In the genomic region with DNA sequence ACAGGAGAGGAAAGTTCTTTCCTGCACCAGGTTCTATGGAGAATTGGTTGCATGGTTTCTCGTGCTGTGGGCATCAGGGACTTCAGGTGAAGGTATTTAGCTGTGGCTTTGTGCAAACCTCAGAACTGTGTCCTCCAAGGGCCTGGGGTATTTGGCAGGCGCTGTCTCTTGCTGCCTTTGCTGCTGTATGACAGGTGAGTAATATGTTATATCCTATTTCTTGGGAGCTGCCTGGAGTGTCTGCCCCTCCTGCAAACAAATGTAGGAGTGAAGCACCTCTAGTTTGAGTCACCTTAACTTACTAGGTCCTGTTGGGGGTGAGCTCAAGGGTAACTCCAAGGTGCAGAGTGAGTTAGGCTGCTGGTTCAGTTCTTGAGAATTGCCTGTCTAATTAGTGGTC, we compare ENCODE assay signal across 1 cellular context.
A peak's percentile ranks its signal among the peaks of the same experiment; 100 is the strongest.
TF ChIP-seq lines count a peak whose summit lies in the region.

No MANE protein-coding gene starts in this region.

TF ChIP-seq in K562, 482 proteins besides CTCF, POLR2A, EP300 and RAD21 (continued from another document):
- TF ChIP-seq, protein P1, sequence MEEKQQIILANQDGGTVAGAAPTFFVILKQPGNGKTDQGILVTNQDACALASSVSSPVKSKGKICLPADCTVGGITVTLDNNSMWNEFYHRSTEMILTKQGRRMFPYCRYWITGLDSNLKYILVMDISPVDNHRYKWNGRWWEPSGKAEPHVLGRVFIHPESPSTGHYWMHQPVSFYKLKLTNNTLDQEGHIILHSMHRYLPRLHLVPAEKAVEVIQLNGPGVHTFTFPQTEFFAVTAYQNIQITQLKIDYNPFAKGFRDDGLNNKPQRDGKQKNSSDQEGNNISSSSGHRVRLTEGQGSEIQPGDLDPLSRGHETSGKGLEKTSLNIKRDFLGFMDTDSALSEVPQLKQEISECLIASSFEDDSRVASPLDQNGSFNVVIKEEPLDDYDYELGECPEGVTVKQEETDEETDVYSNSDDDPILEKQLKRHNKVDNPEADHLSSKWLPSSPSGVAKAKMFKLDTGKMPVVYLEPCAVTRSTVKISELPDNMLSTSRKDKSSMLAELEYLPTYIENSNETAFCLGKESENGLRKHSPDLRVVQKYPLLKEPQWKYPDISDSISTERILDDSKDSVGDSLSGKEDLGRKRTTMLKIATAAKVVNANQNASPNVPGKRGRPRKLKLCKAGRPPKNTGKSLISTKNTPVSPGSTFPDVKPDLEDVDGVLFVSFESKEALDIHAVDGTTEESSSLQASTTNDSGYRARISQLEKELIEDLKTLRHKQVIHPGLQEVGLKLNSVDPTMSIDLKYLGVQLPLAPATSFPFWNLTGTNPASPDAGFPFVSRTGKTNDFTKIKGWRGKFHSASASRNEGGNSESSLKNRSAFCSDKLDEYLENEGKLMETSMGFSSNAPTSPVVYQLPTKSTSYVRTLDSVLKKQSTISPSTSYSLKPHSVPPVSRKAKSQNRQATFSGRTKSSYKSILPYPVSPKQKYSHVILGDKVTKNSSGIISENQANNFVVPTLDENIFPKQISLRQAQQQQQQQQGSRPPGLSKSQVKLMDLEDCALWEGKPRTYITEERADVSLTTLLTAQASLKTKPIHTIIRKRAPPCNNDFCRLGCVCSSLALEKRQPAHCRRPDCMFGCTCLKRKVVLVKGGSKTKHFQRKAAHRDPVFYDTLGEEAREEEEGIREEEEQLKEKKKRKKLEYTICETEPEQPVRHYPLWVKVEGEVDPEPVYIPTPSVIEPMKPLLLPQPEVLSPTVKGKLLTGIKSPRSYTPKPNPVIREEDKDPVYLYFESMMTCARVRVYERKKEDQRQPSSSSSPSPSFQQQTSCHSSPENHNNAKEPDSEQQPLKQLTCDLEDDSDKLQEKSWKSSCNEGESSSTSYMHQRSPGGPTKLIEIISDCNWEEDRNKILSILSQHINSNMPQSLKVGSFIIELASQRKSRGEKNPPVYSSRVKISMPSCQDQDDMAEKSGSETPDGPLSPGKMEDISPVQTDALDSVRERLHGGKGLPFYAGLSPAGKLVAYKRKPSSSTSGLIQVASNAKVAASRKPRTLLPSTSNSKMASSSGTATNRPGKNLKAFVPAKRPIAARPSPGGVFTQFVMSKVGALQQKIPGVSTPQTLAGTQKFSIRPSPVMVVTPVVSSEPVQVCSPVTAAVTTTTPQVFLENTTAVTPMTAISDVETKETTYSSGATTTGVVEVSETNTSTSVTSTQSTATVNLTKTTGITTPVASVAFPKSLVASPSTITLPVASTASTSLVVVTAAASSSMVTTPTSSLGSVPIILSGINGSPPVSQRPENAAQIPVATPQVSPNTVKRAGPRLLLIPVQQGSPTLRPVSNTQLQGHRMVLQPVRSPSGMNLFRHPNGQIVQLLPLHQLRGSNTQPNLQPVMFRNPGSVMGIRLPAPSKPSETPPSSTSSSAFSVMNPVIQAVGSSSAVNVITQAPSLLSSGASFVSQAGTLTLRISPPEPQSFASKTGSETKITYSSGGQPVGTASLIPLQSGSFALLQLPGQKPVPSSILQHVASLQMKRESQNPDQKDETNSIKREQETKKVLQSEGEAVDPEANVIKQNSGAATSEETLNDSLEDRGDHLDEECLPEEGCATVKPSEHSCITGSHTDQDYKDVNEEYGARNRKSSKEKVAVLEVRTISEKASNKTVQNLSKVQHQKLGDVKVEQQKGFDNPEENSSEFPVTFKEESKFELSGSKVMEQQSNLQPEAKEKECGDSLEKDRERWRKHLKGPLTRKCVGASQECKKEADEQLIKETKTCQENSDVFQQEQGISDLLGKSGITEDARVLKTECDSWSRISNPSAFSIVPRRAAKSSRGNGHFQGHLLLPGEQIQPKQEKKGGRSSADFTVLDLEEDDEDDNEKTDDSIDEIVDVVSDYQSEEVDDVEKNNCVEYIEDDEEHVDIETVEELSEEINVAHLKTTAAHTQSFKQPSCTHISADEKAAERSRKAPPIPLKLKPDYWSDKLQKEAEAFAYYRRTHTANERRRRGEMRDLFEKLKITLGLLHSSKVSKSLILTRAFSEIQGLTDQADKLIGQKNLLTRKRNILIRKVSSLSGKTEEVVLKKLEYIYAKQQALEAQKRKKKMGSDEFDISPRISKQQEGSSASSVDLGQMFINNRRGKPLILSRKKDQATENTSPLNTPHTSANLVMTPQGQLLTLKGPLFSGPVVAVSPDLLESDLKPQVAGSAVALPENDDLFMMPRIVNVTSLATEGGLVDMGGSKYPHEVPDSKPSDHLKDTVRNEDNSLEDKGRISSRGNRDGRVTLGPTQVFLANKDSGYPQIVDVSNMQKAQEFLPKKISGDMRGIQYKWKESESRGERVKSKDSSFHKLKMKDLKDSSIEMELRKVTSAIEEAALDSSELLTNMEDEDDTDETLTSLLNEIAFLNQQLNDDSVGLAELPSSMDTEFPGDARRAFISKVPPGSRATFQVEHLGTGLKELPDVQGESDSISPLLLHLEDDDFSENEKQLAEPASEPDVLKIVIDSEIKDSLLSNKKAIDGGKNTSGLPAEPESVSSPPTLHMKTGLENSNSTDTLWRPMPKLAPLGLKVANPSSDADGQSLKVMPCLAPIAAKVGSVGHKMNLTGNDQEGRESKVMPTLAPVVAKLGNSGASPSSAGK (IDR thresholded peaks at IDR 0.05): no peak
- no peak for TF ChIP-seq SMC3 (conservative IDR thresholded peaks at IDR 0.05; ENCODE audit: insufficient read depth, low read depth, low read length)
- TF ChIP-seq ZNF311 (CRISPR knock-in tag; IDR thresholded peaks at IDR 0.05): peak; percentile 46; the same call in 1 of the 2 replicates
